25 cellular contexts compared by ENCODE assay signal in genomic region chr4:169263791-169264392, GRCh38. TPM values are rescaled to one million over a fixed set of nuclear protein-coding genes. Genes with fewer than 3 reads are reported as not detected.
A peak's percentile ranks its signal among the peaks of the same experiment; 100 is the strongest.
DNase-seq lines count a peak whose midpoint lies in the region; ATAC-seq and TF ChIP-seq lines count a peak whose summit lies in the region.
"Had no signal": no experiment of that assay in that cellular context is flagged by ENCODE, and none has a peak within 500 bp of the region (broad histone marks: within the 10 kb centered on the region; RNA-seq: fewer than 3 reads in every experiment).

No MANE protein-coding gene starts in this region.

- no peaks in the 10 kb centered on the region for H3K9me3 ChIP-seq in BE2C
- H3K9me3 ChIP-seq in heart left ventricle = peaks cover 0 to 3% (median 0%) of the 10 kb centered on the region in 12 donors
- H3K9me3 ChIP-seq: suprapubic skin had no signal

- no peak overlapping the region for H3K27ac Mint-ChIP-seq in stimulated activated naive B cell treated with anti-CD40 and anti-IgM and Interleukin-4, amounts not matched to agents 10 μg/mL and 1 μg/mL and 100 μg/mL, for 72 hours
- H3K27ac Mint-ChIP-seq: activated B cell treated with CpG ODN at 0.5 μM for 24 hours; activated naive CD8-positive, alpha-beta T cell; activated T-helper 2 cell treated with anti-CD3 and anti-CD28 coated beads, Interferon-gamma antibody, Interleukin-2, Interleukin-4, amounts not matched to agents 10 μg/mL and 5 μg/mL and 100 μg/mL, durations not matched to agents 14 hours and 24 hours and 36 hours; progenitor cell of endocrine pancreas had no signal

- no peak for TF ChIP-seq POLR2A in heart left ventricle (IDR thresholded peaks at IDR 0.05)

- H3K36me3 ChIP-seq in BE2C (peaks cover 22% of the 10 kb centered on the region), heart left ventricle (peaks cover 0 to 13% (median 0%) of the 10 kb centered on the region in 9 donors)

- TF ChIP-seq CTCF in BE2C (IDR thresholded peaks at IDR 0.05; ENCODE audit: low read depth, low read length) (no peak), heart left ventricle (IDR thresholded peaks at IDR 0.05) (no peak)

- intact Hi-C loops in heart left ventricle (cut with DNase I) = loop anchor here in 7 of 10 donors (5.0 to 10.0 kb wide), 4 partner anchors 57 to 239 kb away; no protein-coding TSS in a partner anchor

- peaks cover 0 to 4% of the 10 kb centered on the region in 2 donors for H3K36me3 Mint-ChIP-seq in stimulated activated naive B cell treated with anti-CD40 and anti-IgM and Interleukin-4, amounts not matched to agents 10 μg/mL and 1 μg/mL and 100 μg/mL, for 72 hours
- H3K36me3 Mint-ChIP-seq: activated naive CD8-positive, alpha-beta T cell had no signal

- DNase-seq in BE2C = peak; percentile 13
- peak; percentile 31 for DNase-seq in KBM-7
- DNase-seq in heart left ventricle = peak in 4 of 5 donors; percentile 65 to 85 (median 78)
- DNase-seq in myocyte (ENCODE audit: low read depth) = peak; percentile 51
- no peak for DNase-seq in DMS114 treated with DMSO at 0.1 percent for 48 hours (lab: John Stamatoyannopoulos, UW; ENCODE audit: unreplicated experiment)
- DNase-seq in hepatic stellate cell (ENCODE audit: low spot score) = no peak
- no peak for DNase-seq in stimulated activated naive B cell treated with anti-CD40 and anti-IgM and Interleukin-4, amounts not matched to agents 10 μg/mL and 1 μg/mL and 100 μg/mL, for 72 hours
- DNase-seq in NCI-H1436 treated with DMSO at 0.1 percent for 48 hours (lab: John Stamatoyannopoulos, UW) = no peak
- DNase-seq: ACHN; activated B cell treated with CpG ODN at 0.5 μM for 24 hours; activated CD4-positive, alpha-beta T cell treated with anti-CD3 and anti-CD28 coated beads, Interleukin-2, amount 50 U/mL, for 48 hours; C1 segment of cervical spinal cord; dorsolateral prefrontal cortex; head of caudate nucleus; NCI-H1105 treated with DMSO at 0.1 percent for 48 hours; NCI-H2081; NCI-H345; NCI-H748 treated with DMSO at 0.1 percent for 48 hours; stimulated activated CD4-positive, alpha-beta T cell treated with anti-CD3 and anti-CD28 coated beads, Interleukin-1b, Interleukin-23, amount 100 ng/mL, for 48 hours had no signal

- no peak overlapping the region for H3K4me3 ChIP-seq in BE2C (ENCODE audit: low read depth, low read length)
- H3K4me3 ChIP-seq in heart left ventricle = no peak overlapping the region
- H3K4me3 ChIP-seq: suprapubic skin had no signal

- H3K27me3 ChIP-seq in BE2C = no peaks in the 10 kb centered on the region
- H3K27me3 ChIP-seq in heart left ventricle = no peaks in the 10 kb centered on the region
- H3K27me3 ChIP-seq: dorsolateral prefrontal cortex, suprapubic skin had no signal

- H3K4me3 Mint-ChIP-seq in stimulated activated naive B cell treated with anti-CD40 and anti-IgM and Interleukin-4, amounts not matched to agents 10 μg/mL and 1 μg/mL and 100 μg/mL, for 72 hours = no peak overlapping the region
- H3K4me3 Mint-ChIP-seq: activated B cell treated with CpG ODN at 0.5 μM for 24 hours; activated naive CD8-positive, alpha-beta T cell had no signal

- peaks cover 0 to 1% of the 10 kb centered on the region in 2 donors for H3K4me1 Mint-ChIP-seq in stimulated activated naive B cell treated with anti-CD40 and anti-IgM and Interleukin-4, amounts not matched to agents 10 μg/mL and 1 μg/mL and 100 μg/mL, for 72 hours

- WGBS in heart left ventricle, 4 donors = 44 to 67% (median 60%) methylated on average over 1 of the region's 1 CpG

- ATAC-seq in heart left ventricle = peak; percentile 67 to 91 (median 86)
- ATAC-seq in stimulated activated naive B cell treated with anti-CD40 and anti-IgM and Interleukin-4, amounts not matched to agents 10 μg/mL and 1 μg/mL and 100 μg/mL, for 72 hours (replicated peaks) = no peak
- ATAC-seq: HCT116, SK-N-SH treated with all-trans-retinoic acid at 6 μM for 48 hours had no signal

- in situ Hi-C loops in KBM-7 (cut with MboI; ENCODE audit: low pct_unique_long_range_greater_than_20kb, low sequenced_read_pairs) = no loop called here

- H3K4me1 ChIP-seq in BE2C (peaks cover 7% of the 10 kb centered on the region; the same call in 1 of the 2 replicates), heart left ventricle (peaks cover 4 to 76% (median 47%) of the 10 kb centered on the region in 12 donors)

- peaks cover 9 to 10% of the 10 kb centered on the region in 2 donors for H3K27me3 Mint-ChIP-seq in stimulated activated naive B cell treated with anti-CD40 and anti-IgM and Interleukin-4, amounts not matched to agents 10 μg/mL and 1 μg/mL and 100 μg/mL, for 72 hours
- H3K27me3 Mint-ChIP-seq: progenitor cell of endocrine pancreas had no signal

- H3K27ac ChIP-seq in heart left ventricle = peak overlapping the region in 3 of 12 donors; percentile 19 to 44 (median 27)
- H3K27ac ChIP-seq: dorsolateral prefrontal cortex, suprapubic skin had no signal

- H3K9me3 Mint-ChIP-seq in stimulated activated naive B cell treated with anti-CD40 and anti-IgM and Interleukin-4, amounts not matched to agents 10 μg/mL and 1 μg/mL and 100 μg/mL, for 72 hours = no peaks in the 10 kb centered on the region
- H3K9me3 Mint-ChIP-seq: activated B cell treated with CpG ODN at 0.5 μM for 24 hours; activated T-helper 2 cell treated with anti-CD3 and anti-CD28 coated beads, Interferon-gamma antibody, Interleukin-2, Interleukin-4, amounts not matched to agents 10 μg/mL and 5 μg/mL and 100 μg/mL, durations not matched to agents 14 hours and 24 hours and 36 hours had no signal

RNA-seq across cellular contexts. Expression of gene SH3RF1, which starts 6.9 kb away (rescaled TPM):
- 19.2 TPM for polyA plus RNA-seq in BE2C (2012; ENCODE audit: insufficient read depth, insufficient read length, low read depth)
- total RNA-seq in heart left ventricle (10 to 100 TPM in 5 of 9 donors, 1 to 10 TPM in 4; 7.1 to 17.2 (median 10.2) TPM), myocyte (6.9 and 15.1 TPM in 2 replicates)
- polyA plus RNA-seq in heart left ventricle = 1 to 10 TPM; 1.7 to 6.6 TPM
- polyA plus RNA-seq in myocyte (2012) = 10.2 TPM

Comparison
In these comparisons a context has a peak if more than half of its experiments do, and no peak if none do; other contexts are left out.
1. DNase-seq: peak in BE2C (single experiment), KBM-7 (single experiment), heart left ventricle (4 of 5) and myocyte (single experiment); none in DMS114 treated with DMSO at 0.1 percent for 48 hours (single experiment), hepatic stellate cell (single experiment), stimulated activated naive B cell treated with anti-CD40 and anti-IgM and Interleukin-4, amounts not matched to agents 10 μg/mL and 1 μg/mL and 100 μg/mL, for 72 hours (single experiment) and NCI-H1436 treated with DMSO at 0.1 percent for 48 hours (single experiment).
2. ATAC-seq: peak in heart left ventricle (4 of 4); none in stimulated activated naive B cell treated with anti-CD40 and anti-IgM and Interleukin-4, amounts not matched to agents 10 μg/mL and 1 μg/mL and 100 μg/mL, for 72 hours (0 of 2).